In genomic region chr2:191020742-191021381, GRCh38 we compare ENCODE assay signal across 8 cellular contexts. TPM values are rescaled to one million over a fixed set of nuclear protein-coding genes. Genes with fewer than 3 reads are reported as not detected.
DNase-seq lines count a peak whose midpoint lies in the region; ATAC-seq, FAIRE-seq and TF ChIP-seq lines count a peak whose summit lies in the region.

No MANE protein-coding gene starts in this region.

- H3K9me3 Mint-ChIP-seq in activated T-cell treated with anti-CD3 and anti-CD28 coated beads, Interleukin-2, amount 50 U/mL, for 72 hours, result peaks cover under 1% of the 10 kb centered on the region in 2 donors

- TF ChIP-seq CTCF in MM.1S (IDR thresholded peaks at IDR 0.05; ENCODE audit: low read length), result no peak

- H3K27me3 ChIP-seq in MM.1S (replicated peaks; ENCODE audit: insufficient read depth, low read length), result no peaks in the 10 kb centered on the region

- peak overlapping the region; percentile 95 for H2AFZ ChIP-seq in MM.1S (ENCODE audit: low read length)

- H3K79me2 ChIP-seq in MM.1S (ENCODE audit: low read length), result 0 out of 2 replicates have a peak, but pooled peaks cover 4% of the 10 kb centered on the region

- peaks cover 53% of the 10 kb centered on the region for H3K4me1 Mint-ChIP-seq in activated T-cell treated with anti-CD3 and anti-CD28 coated beads, Interleukin-2, amount 50 U/mL, for 72 hours (ENCODE audit: low read depth)

- peak; percentile 53 for DNase-seq in NK-92 treated with Interleukin-12 subunit alpha and Interleukin-12 subunit beta, amount 100 ng/mL, for 24 hours (lab: John Stamatoyannopoulos, UW)
- DNase-seq in NK-92 (lab: John Stamatoyannopoulos, UW; ENCODE audit: unreplicated experiment) (no peak), MM.1S (peak; percentile 27), Right ventricle myocardium superior (no peak), sciatic nerve (ENCODE audit: low spot score) (no peak), urothelium cell line (ENCODE audit: low spot score) (no peak)
- peak; percentile 68 to 73 for DNase-seq in activated T-cell treated with anti-CD3 and anti-CD28 coated beads, Interleukin-2, amount 50 U/mL, for 72 hours

- no peak for FAIRE-seq in urothelium cell line (lab: Jason Lieb, UNC)

- peak overlapping the region; percentile 91 for H3K4me3 ChIP-seq in MM.1S (ENCODE audit: low read length)

- no peaks in the 10 kb centered on the region for H3K27me3 Mint-ChIP-seq in activated T-cell treated with anti-CD3 and anti-CD28 coated beads, Interleukin-2, amount 50 U/mL, for 72 hours (ENCODE audit: low read depth)

- H3K4me3 Mint-ChIP-seq in activated T-cell treated with anti-CD3 and anti-CD28 coated beads, Interleukin-2, amount 50 U/mL, for 72 hours, result no peak overlapping the region

- H3K9me3 ChIP-seq in MM.1S (replicated peaks; ENCODE audit: insufficient read depth, low read length), result no peaks in the 10 kb centered on the region

- intact Hi-C loops in Right ventricle myocardium superior (cut with DNase I) (loop anchor here (10.0 kb wide), 1 partner anchor 176 kb away; no protein-coding TSS in a partner anchor), sciatic nerve (cut with DNase I) (no loop called here)

- peak; percentile 25 for ATAC-seq in HG02571 (IDR thresholded peaks at IDR 0.05; ENCODE audit: unreplicated experiment)
- ATAC-seq in activated T-cell treated with anti-CD3 and anti-CD28 coated beads, Interleukin-2, amount 50 U/mL, for 72 hours (replicated peaks in 1 of 2), result peak; percentile 62 to 68
- ATAC-seq in Right ventricle myocardium superior (ENCODE audit: poor library complexity), result peak; percentile 61
- peak; percentile 46 for ATAC-seq in sciatic nerve

- H3K27ac ChIP-seq in MM.1S (ENCODE audit: low read length), result peak overlapping the region; percentile 77

- H3K27ac Mint-ChIP-seq in activated T-cell treated with anti-CD3 and anti-CD28 coated beads, Interleukin-2, amount 50 U/mL, for 72 hours, result no peak overlapping the region

- H3K4me2 ChIP-seq in MM.1S (ENCODE audit: low read depth, low read length), result peak overlapping the region; percentile 98

- H3K4me1 ChIP-seq in MM.1S (ENCODE audit: low read length), result peaks cover 10% of the 10 kb centered on the region; the same call in 1 of the 2 replicates

- H3K9ac ChIP-seq in MM.1S (ENCODE audit: low read length), result peak overlapping the region; percentile 88

- no peaks in the 10 kb centered on the region for H4K20me1 ChIP-seq in MM.1S (ENCODE audit: insufficient read depth, low read length)

- H3K36me3 Mint-ChIP-seq in activated T-cell treated with anti-CD3 and anti-CD28 coated beads, Interleukin-2, amount 50 U/mL, for 72 hours (ENCODE audit: insufficient read depth in 2 of 2), result peaks cover 7 to 11% of the 10 kb centered on the region in 2 donors

- H3K36me3 ChIP-seq in MM.1S (replicated peaks; ENCODE audit: insufficient read depth, low read length), result no peaks in the 10 kb centered on the region

- H3K9me2 ChIP-seq in MM.1S (replicated peaks; ENCODE audit: insufficient read depth, low read length), result no peaks in the 10 kb centered on the region

- H3F3A ChIP-seq in MM.1S (ENCODE audit: insufficient read depth, low read length), result no peaks in the 10 kb centered on the region; the same call in 1 of the 2 replicates

RNA-seq across cellular contexts. Expression of gene STAT1, which starts 6.9 kb away (rescaled TPM):
- total RNA-seq in activated T-cell treated with anti-CD3 and anti-CD28 coated beads, Interleukin-2, amount 50 U/mL, for 72 hours, result 100 to 1,000 TPM; 441 to 563 TPM
- 31.5 TPM for total RNA-seq in Right ventricle myocardium superior
- total RNA-seq in sciatic nerve, result 54.5 TPM

Comparison
In these comparisons a context has a peak if more than half of its experiments do, and no peak if none do; other contexts are left out.
1. DNase-seq: peak in NK-92 treated with Interleukin-12 subunit alpha and Interleukin-12 subunit beta, amount 100 ng/mL, for 24 hours (single experiment), MM.1S (single experiment) and activated T-cell treated with anti-CD3 and anti-CD28 coated beads, Interleukin-2, amount 50 U/mL, for 72 hours (2 of 2); none in NK-92 (single experiment), Right ventricle myocardium superior (single experiment), sciatic nerve (single experiment) and urothelium cell line (single experiment).
2. Peak in every context shown above with its lines, with median percentiles within 50 percentile points of each other: ATAC-seq.